ENCODE assay signal across 8 cellular contexts in genomic region chr12:124992874-124993567, GRCh38. TPM values are rescaled to one million over a fixed set of nuclear protein-coding genes. Genes with fewer than 3 reads are reported as not detected.
A peak's percentile ranks its signal among the peaks of the same experiment; 100 is the strongest.
DNase-seq lines count a peak whose midpoint lies in the region; TF ChIP-seq lines count a peak whose summit lies in the region.

No MANE protein-coding gene starts in this region.

- H3K36me3 ChIP-seq in iPS-15b (ENCODE audit: control insufficient read depth, insufficient read depth, low read length) = no peaks in the 10 kb centered on the region
- no peaks in the 10 kb centered on the region for H3K36me3 ChIP-seq in spleen

- no peak overlapping the region for H2BK120ac ChIP-seq in H9 (ENCODE audit: low read depth, low read length, poor library complexity, severe bottlenecking)

- H3K4me3 Mint-ChIP-seq in H9 = peak overlapping the region; percentile 69 to 83
- peak overlapping the region; percentile 80 for H3K4me3 Mint-ChIP-seq in activated naive CD8-positive, alpha-beta T cell treated with anti-CD3 and anti-CD28 coated beads for 36 hours

- peaks cover 7% of the 10 kb centered on the region; the same call in 1 of the 2 replicates for H3K27me3 Mint-ChIP-seq in H9 (ENCODE audit: low read depth)
- no peaks in the 10 kb centered on the region for H3K27me3 Mint-ChIP-seq in activated naive CD8-positive, alpha-beta T cell treated with anti-CD3 and anti-CD28 coated beads for 36 hours

- H3K56ac ChIP-seq in H9 (ENCODE audit: insufficient read length, low read depth, low read length) = no peak overlapping the region

- no peak overlapping the region for H4K8ac ChIP-seq in H9 (replicated peaks; ENCODE audit: insufficient read length, low read depth, low read length)

- H3K27ac Mint-ChIP-seq in H9 = peak overlapping the region in 1 of 3 experiments; percentile 34; a peak in 3 of 7 replicates
- H3K27ac Mint-ChIP-seq in activated naive CD8-positive, alpha-beta T cell treated with anti-CD3 and anti-CD28 coated beads for 36 hours = peak overlapping the region; percentile 84

- H3K9ac ChIP-seq in H9 (ENCODE audit: extremely low read depth, insufficient read length, low read length) (peak overlapping the region; percentile 37), iPS-15b (ENCODE audit: low read depth, low read length) (peak overlapping the region; percentile 47)

- no peak overlapping the region for H2AK5ac ChIP-seq in H9 (ENCODE audit: insufficient read length, low read length)

- H2BK15ac ChIP-seq in H9 (ENCODE audit: low read depth, low read length) = no peak overlapping the region

- H3K4me1 Mint-ChIP-seq in H9 = peaks cover 17 to 32% of the 10 kb centered on the region in 2 experiments
- peaks cover 22% of the 10 kb centered on the region for H3K4me1 Mint-ChIP-seq in activated naive CD8-positive, alpha-beta T cell treated with anti-CD3 and anti-CD28 coated beads for 36 hours

- H3K4me3 ChIP-seq in iPS-15b (ENCODE audit: low read depth, low read length) (peak overlapping the region; percentile 61), spleen (peak overlapping the region; percentile 32 to 94 (median 68))

- H4K20me1 ChIP-seq in H9 (ENCODE audit: control insufficient read depth, insufficient read depth, insufficient read length) = no peaks in the 10 kb centered on the region

- H4K5ac ChIP-seq in H9 (ENCODE audit: insufficient read length, low read depth, low read length) = no peak overlapping the region

- H3K4me1 ChIP-seq in H9 (ENCODE audit: insufficient read depth, low read length) = no peaks in the 10 kb centered on the region; the same call in 1 of the 2 replicates
- H3K4me1 ChIP-seq in iPS-15b (ENCODE audit: control insufficient read depth, insufficient read depth, low read length) = no peaks in the 10 kb centered on the region
- H3K4me1 ChIP-seq in spleen = peaks cover 14 to 67% (median 56%) of the 10 kb centered on the region in 6 donors

- H2BK5ac ChIP-seq in H9 (ENCODE audit: insufficient read length, low read length) = no peak overlapping the region

- peak overlapping the region; percentile 81 for H2AFZ ChIP-seq in H9 (ENCODE audit: low read length)

- H2BK20ac ChIP-seq in H9 (ENCODE audit: low read depth, low read length, poor library complexity, severe bottlenecking) = no peak overlapping the region

- intact Hi-C loops in spleen (cut with DNase I; ENCODE audit: low total_unique reads) = no loop called here

- H3K9me3 ChIP-seq in H9 (ENCODE audit: control insufficient read depth, low read depth, low read length) = no peaks in the 10 kb centered on the region
- H3K9me3 ChIP-seq in iPS-15b (ENCODE audit: control insufficient read depth, insufficient read depth, low read length) = no peaks in the 10 kb centered on the region
- H3K9me3 ChIP-seq in spleen = no peaks in the 10 kb centered on the region

- no peak overlapping the region for H2BK12ac ChIP-seq in H9 (ENCODE audit: insufficient read length, low read depth, low read length)

- H3K4me2 ChIP-seq in H9 (ENCODE audit: insufficient read depth, insufficient read length, low read length) = peak overlapping the region; percentile 88

- H3K14ac ChIP-seq in H9 (ENCODE audit: insufficient read depth, low read length) = no peak overlapping the region

- H3K9me3 Mint-ChIP-seq in H9 = no peaks in the 10 kb centered on the region; a peak in 2 of 5 replicates
- no peaks in the 10 kb centered on the region for H3K9me3 Mint-ChIP-seq in activated naive CD8-positive, alpha-beta T cell treated with anti-CD3 and anti-CD28 coated beads for 36 hours

- no peak overlapping the region for H3K27ac ChIP-seq in H9 (ENCODE audit: insufficient read length, low read depth, low read length)
- peak overlapping the region; percentile 14 to 85 (median 74) for H3K27ac ChIP-seq in spleen

- H3K4ac ChIP-seq in H9 (ENCODE audit: low read depth, low read length) = no peak overlapping the region

- TF ChIP-seq CTCF in H9 (conservative IDR thresholded peaks at IDR 0.05) (peak; percentile 77), spleen (IDR thresholded peaks at IDR 0.05 in 8 of 11, conservative IDR thresholded peaks at IDR 0.05 in 3 of 11) (peak in 8 of 11 experiments; percentile 7 to 64 (median 54))

- H3K18ac ChIP-seq in H9 (ENCODE audit: insufficient read length, low read depth, low read length) = no peak overlapping the region

- peak; percentile 88 for DNase-seq in DMS53 treated with DMSO at 0.1 percent for 48 hours (lab: John Stamatoyannopoulos, UW; ENCODE audit: unreplicated experiment)
- DNase-seq in H9 = peak; percentile 96
- peak; percentile 69 for DNase-seq in NCI-H128 (lab: John Stamatoyannopoulos, UW; ENCODE audit: unreplicated experiment)
- DNase-seq in SKM-1 treated with dmso at 0.1 percent for 144 hours (lab: John Stamatoyannopoulos, UW; ENCODE audit: unreplicated experiment) = peak; percentile 28
- peak; percentile 86 for DNase-seq in activated naive CD8-positive, alpha-beta T cell treated with anti-CD3 and anti-CD28 coated beads for 36 hours
- DNase-seq in spleen = peak; percentile 89
- DNase-seq in occipital lobe (lab: John Stamatoyannopoulos, UW) = no peak

- no peak overlapping the region for H4K91ac ChIP-seq in H9 (ENCODE audit: insufficient read length, low read depth, low read length)

- peaks cover 0 to 6% (median 0%) of the 10 kb centered on the region in 3 experiments; a peak in 4 of 7 replicates for H3K36me3 Mint-ChIP-seq in H9 (ENCODE audit: insufficient read depth in 1 of 3, low read depth in 3 of 3)
- peaks cover 15% of the 10 kb centered on the region for H3K36me3 Mint-ChIP-seq in activated naive CD8-positive, alpha-beta T cell treated with anti-CD3 and anti-CD28 coated beads for 36 hours

- H3T11ph ChIP-seq in H9 (ENCODE audit: low read length) = no peak overlapping the region

- no peak overlapping the region for H3K23ac ChIP-seq in H9 (ENCODE audit: insufficient read length, low read depth, low read length)

- no CpG with 5 or more reads among the region's 23 CpGs for WGBS in H9 (ENCODE audit: extremely low coverage, insufficient read length, low lambda C conversion rate)
- 0 to 1% (median 1%) methylated on average over 20 to 23 of the region's 23 CpGs for WGBS in spleen, 5 donors

- TF ChIP-seq POLR2A in spleen (IDR thresholded peaks at IDR 0.05) = no peak

- H3K23me2 ChIP-seq in H9 (ENCODE audit: insufficient read length, low read depth, low read length, poor library complexity, severe bottlenecking) = peaks cover 24% of the 10 kb centered on the region

- H3K79me1 ChIP-seq in H9 (ENCODE audit: insufficient read depth, low read depth, low read length, poor library complexity, severe bottlenecking) = peaks cover 7% of the 10 kb centered on the region

- no peaks in the 10 kb centered on the region for H3K27me3 ChIP-seq in H9 (ENCODE audit: insufficient read depth, low read length)
- H3K27me3 ChIP-seq in iPS-15b (ENCODE audit: control insufficient read depth, insufficient read depth, low read length) = no peaks in the 10 kb centered on the region
- H3K27me3 ChIP-seq in spleen (replicated peaks in 1 of 7) = no peaks in the 10 kb centered on the region

- peaks cover 18% of the 10 kb centered on the region; the same call in 1 of the 2 replicates for H3K79me2 ChIP-seq in H9 (ENCODE audit: insufficient read depth, low read length)

RNA-seq across cellular contexts. Expression of gene BRI3BP, which starts 0.4 kb away (rescaled TPM):
- 10.5 and 11.3 TPM in 2 replicates for total RNA-seq in H9 (2021)
- total RNA-seq in activated naive CD8-positive, alpha-beta T cell treated with anti-CD3 and anti-CD28 coated beads for 36 hours = 10 to 100 TPM; 32.8 to 33.3 TPM
- 10 to 100 TPM; 10.1 to 13.4 (median 12.3) TPM for total RNA-seq in spleen
- 1 to 10 TPM; 3.3 to 4.4 (median 4.2) TPM for polyA plus RNA-seq in spleen
- 21.4 TPM for total RNA-seq in occipital lobe

RNA-seq across cellular contexts. Expression of gene DHX37, which starts 4.1 kb away (rescaled TPM):
- total RNA-seq in H9 (2021) (56.7 and 59.0 TPM in 2 replicates), spleen (10 to 100 TPM; 12.4 to 31.9 (median 18.4) TPM), occipital lobe (13.3 TPM)
- 10 to 100 TPM; 51.0 to 51.2 TPM for total RNA-seq in activated naive CD8-positive, alpha-beta T cell treated with anti-CD3 and anti-CD28 coated beads for 36 hours
- polyA plus RNA-seq in spleen = 10 to 100 TPM in 2 of 3 donors, 1 to 10 TPM in 1; 8.3 to 15.3 (median 12.9) TPM
